8 cellular contexts compared by ENCODE assay signal in the genomic region with DNA sequence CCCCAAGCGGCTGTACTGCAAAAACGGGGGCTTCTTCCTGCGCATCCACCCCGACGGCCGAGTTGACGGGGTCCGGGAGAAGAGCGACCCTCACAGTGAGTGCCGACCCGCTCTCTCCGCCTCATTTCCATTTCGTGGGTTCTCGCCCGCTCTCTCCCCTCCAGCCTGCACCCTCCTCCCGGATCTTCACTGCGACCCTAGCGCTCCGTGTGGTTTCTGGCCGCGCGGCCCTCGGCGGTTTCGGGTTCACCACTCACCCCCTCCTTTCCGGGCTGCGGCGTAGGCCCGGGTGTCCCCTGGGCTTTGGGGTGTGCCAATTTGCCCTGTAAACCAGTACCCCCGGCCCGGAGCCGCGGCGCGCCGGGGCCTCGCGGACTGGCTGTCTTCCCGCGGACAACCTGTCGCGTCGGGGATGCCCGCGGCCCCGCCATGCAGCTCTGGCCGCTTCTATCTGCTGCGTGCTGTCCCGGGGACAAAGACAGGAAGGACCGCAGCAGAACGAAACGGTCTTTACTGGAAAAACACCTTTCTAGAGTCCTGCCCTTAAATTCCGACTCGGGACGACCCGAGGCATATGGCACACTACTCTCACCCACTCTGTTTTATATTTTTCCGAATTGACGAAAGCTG. TPM values are rescaled to one million over a fixed set of nuclear protein-coding genes. Genes with fewer than 3 reads are reported as not detected.
DNase-seq lines count a peak whose midpoint lies in the region; ATAC-seq and TF ChIP-seq lines count a peak whose summit lies in the region.

No MANE protein-coding gene starts in this region.

- no peaks in the 10 kb centered on the region for H3K36me3 ChIP-seq in liver (ENCODE audit: control insufficient read depth in 4 of 4, insufficient read depth in 3 of 4, low read depth in 1 of 4, low read length in 3 of 4)

- H3K4me1 ChIP-seq in liver (ENCODE audit: control insufficient read depth in 4 of 4, insufficient read depth in 4 of 4, low read length in 3 of 4), result peaks cover 0 to 13% (median 8%) of the 10 kb centered on the region in 4 donors

- peak overlapping the region; percentile 74 to 86 (median 83) for H3K4me3 ChIP-seq in liver (ENCODE audit: low read depth in 1 of 3, low read length in 3 of 3)

- peaks cover 73% of the 10 kb centered on the region for H3K27me3 Mint-ChIP-seq in T-helper 17 cell
- peaks cover 77% of the 10 kb centered on the region for H3K27me3 Mint-ChIP-seq in dendritic cell treated with granulocyte-macrophage colony-stimulating factor and Interleukin-4, amounts not matched to agents 40 ng/mL and 50 ng/mL, for 4 days
- peaks cover 87% of the 10 kb centered on the region for H3K27me3 Mint-ChIP-seq in stimulated activated memory B cell treated with anti-CD40 and anti-IgM and Interleukin-4, amounts not matched to agents 10 μg/mL and 1 μg/mL and 100 μg/mL, for 72 hours

- WGBS in liver, result 1% methylated on average over 58 of the region's 58 CpGs

- no peak overlapping the region for H3K9ac ChIP-seq in liver (ENCODE audit: low read depth in 1 of 2, low read length in 2 of 2)

- DNase-seq in EL, result peak; percentile 47
- DNase-seq in T-helper 17 cell, result peak in 2 of 3 donors; percentile 6 to 11
- no peak for DNase-seq in cortex of kidney (lab: John Stamatoyannopoulos, UW)

- TF ChIP-seq CTCF in liver (IDR thresholded peaks at IDR 0.05; ENCODE audit: low read depth, low read length, missing input control), result no peak

- H3K9me3 Mint-ChIP-seq in dendritic cell treated with granulocyte-macrophage colony-stimulating factor and Interleukin-4, amounts not matched to agents 40 ng/mL and 50 ng/mL, for 4 days, result no peaks in the 10 kb centered on the region
- H3K9me3 Mint-ChIP-seq in stimulated activated memory B cell treated with anti-CD40 and anti-IgM and Interleukin-4, amounts not matched to agents 10 μg/mL and 1 μg/mL and 100 μg/mL, for 72 hours, result peaks cover 6% of the 10 kb centered on the region

- peaks cover 14% of the 10 kb centered on the region for H3K4me1 Mint-ChIP-seq in T-helper 17 cell
- peaks cover 13% of the 10 kb centered on the region for H3K4me1 Mint-ChIP-seq in dendritic cell treated with granulocyte-macrophage colony-stimulating factor and Interleukin-4, amounts not matched to agents 40 ng/mL and 50 ng/mL, for 4 days (ENCODE audit: low read depth)
- peaks cover 17% of the 10 kb centered on the region for H3K4me1 Mint-ChIP-seq in stimulated activated memory B cell treated with anti-CD40 and anti-IgM and Interleukin-4, amounts not matched to agents 10 μg/mL and 1 μg/mL and 100 μg/mL, for 72 hours

- no peak overlapping the region for H3K27ac Mint-ChIP-seq in T-helper 17 cell
- no peak overlapping the region for H3K27ac Mint-ChIP-seq in dendritic cell treated with granulocyte-macrophage colony-stimulating factor and Interleukin-4, amounts not matched to agents 40 ng/mL and 50 ng/mL, for 4 days
- H3K27ac Mint-ChIP-seq in stimulated activated memory B cell treated with anti-CD40 and anti-IgM and Interleukin-4, amounts not matched to agents 10 μg/mL and 1 μg/mL and 100 μg/mL, for 72 hours, result peak overlapping the region; percentile 80

- peak overlapping the region; percentile 84 for H3K4me3 Mint-ChIP-seq in T-helper 17 cell
- peak overlapping the region; percentile 71 for H3K4me3 Mint-ChIP-seq in dendritic cell treated with granulocyte-macrophage colony-stimulating factor and Interleukin-4, amounts not matched to agents 40 ng/mL and 50 ng/mL, for 4 days
- peak overlapping the region; percentile 84 for H3K4me3 Mint-ChIP-seq in stimulated activated memory B cell treated with anti-CD40 and anti-IgM and Interleukin-4, amounts not matched to agents 10 μg/mL and 1 μg/mL and 100 μg/mL, for 72 hours

- intact Hi-C loops in dendritic cell treated with granulocyte-macrophage colony-stimulating factor and Interleukin-4, amounts not matched to agents 40 ng/mL and 50 ng/mL, for 4 days (cut with micrococcal nuclease), result no loop called here

- TF ChIP-seq RAD21 in liver (IDR thresholded peaks at IDR 0.05), result no peak

- H3K27ac ChIP-seq in liver (ENCODE audit: low read depth in 1 of 2, low read length in 2 of 2), result peak overlapping the region; percentile 36 to 45

- H3K27me3 ChIP-seq in liver (ENCODE audit: control insufficient read depth in 4 of 4, insufficient read depth in 4 of 4, low read length in 3 of 4), result no peaks in the 10 kb centered on the region

- peaks cover 3% of the 10 kb centered on the region for H3K36me3 Mint-ChIP-seq in T-helper 17 cell (ENCODE audit: low read depth)
- no peaks in the 10 kb centered on the region for H3K36me3 Mint-ChIP-seq in dendritic cell treated with granulocyte-macrophage colony-stimulating factor and Interleukin-4, amounts not matched to agents 40 ng/mL and 50 ng/mL, for 4 days (ENCODE audit: low read depth)
- H3K36me3 Mint-ChIP-seq in stimulated activated memory B cell treated with anti-CD40 and anti-IgM and Interleukin-4, amounts not matched to agents 10 μg/mL and 1 μg/mL and 100 μg/mL, for 72 hours, result no peaks in the 10 kb centered on the region

- peak; percentile 61 for ATAC-seq in GM19397 (IDR thresholded peaks at IDR 0.05; ENCODE audit: unreplicated experiment)
- ATAC-seq in HG03439 (IDR thresholded peaks at IDR 0.05; ENCODE audit: unreplicated experiment), result peak; percentile 59
- peak; percentile 47 for ATAC-seq in T-helper 17 cell
- peak; percentile 73 for ATAC-seq in stimulated activated memory B cell treated with anti-CD40 and anti-IgM and Interleukin-4, amounts not matched to agents 10 μg/mL and 1 μg/mL and 100 μg/mL, for 72 hours

- H3K9me3 ChIP-seq in T-helper 17 cell (ENCODE audit: control insufficient read depth, low read length, poor library complexity, severe bottlenecking), result no peaks in the 10 kb centered on the region
- no peaks in the 10 kb centered on the region for H3K9me3 ChIP-seq in liver (ENCODE audit: control insufficient read depth in 4 of 4, low read length in 3 of 4)

TF ChIP-seq in liver, 16 proteins besides CTCF, POLR2A, EP300 and RAD21:
- TF ChIP-seq FOXA1 (IDR thresholded peaks at IDR 0.05) (no peak), YY1 (IDR thresholded peaks at IDR 0.05) (peak; percentile 65)

RNA-seq across cellular contexts. Expression of gene FGF2, which starts 0.7 kb away (rescaled TPM):
- total RNA-seq in T-helper 17 cell (under 1 TPM in 1 of 2 donors, not detected in 1; 0.31 TPM), liver (1 to 10 TPM; 1.4 TPM)
- polyA plus RNA-seq in liver, result under 1 TPM; 0.52 to 0.61 TPM
